ENCODE assay signal across 9 cellular contexts in the genomic region with DNA sequence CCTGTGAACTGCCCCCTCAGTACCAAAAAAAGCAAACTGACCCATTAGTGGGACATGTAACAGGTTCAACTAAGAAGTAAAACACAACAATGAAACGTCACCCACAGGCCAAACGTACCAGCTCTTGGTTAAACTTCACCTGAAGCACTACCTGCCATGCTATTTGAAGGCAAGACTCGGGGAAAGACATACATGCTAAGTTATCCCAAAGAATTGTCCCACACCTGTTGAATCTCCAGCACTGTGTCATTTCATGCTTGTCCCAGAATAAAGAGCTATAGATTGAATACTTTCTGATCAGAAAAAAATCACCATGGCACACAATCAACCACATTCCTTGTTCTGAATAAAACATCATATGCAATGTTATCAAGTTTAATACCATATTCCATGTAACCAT.
"Had no signal": no experiment of that assay in that cellular context is flagged by ENCODE, and none has a peak within 500 bp of the region (broad histone marks: within the 10 kb centered on the region; RNA-seq: fewer than 3 reads in every experiment).

No MANE protein-coding gene starts in this region.

- H3K9me3 Mint-ChIP-seq: GM23338, H9, HFFc6 had no signal

- H3K27ac Mint-ChIP-seq: GM23338, H9, HFFc6 had no signal

- ATAC-seq: GM23338, HCT116 had no signal

- H3K4me3 ChIP-seq: GM23248, GM23338, HAP-1 had no signal

- H3K4me2 ChIP-seq: GM23338 had no signal

- H2AFZ ChIP-seq: GM23248, GM23338 had no signal

- DNase-seq: GM23248, GOT3, H7, H9, HCEC 1CT, HFFc6 had no signal

- H3K36me3 ChIP-seq: HAP-1 had no signal

- H3K27ac ChIP-seq: GM23248 had no signal

- H3K9ac ChIP-seq: GM23248 had no signal

- H3K4me3 Mint-ChIP-seq: GM23338, H9, HFFc6 had no signal

- H3K9me3 ChIP-seq: HAP-1 had no signal
